Comparison of ENCODE assay signal across 22 cellular contexts in genomic region chr13:35995136-35995535, GRCh38.
DNase-seq lines count a peak whose midpoint lies in the region; ATAC-seq and TF ChIP-seq lines count a peak whose summit lies in the region.
"Had no signal": no experiment of that assay in that cellular context is flagged by ENCODE, and none has a peak within 500 bp of the region (broad histone marks: within the 10 kb centered on the region; RNA-seq: fewer than 3 reads in every experiment).

No MANE protein-coding gene starts in this region.

- intact Hi-C loops in heart left ventricle (cut with DNase I): no loop called here
- intact Hi-C loops in right cardiac atrium (cut with DNase I): no loop called here
- intact Hi-C loops in uterus (cut with DNase I; ENCODE audit: low total_unique reads): no loop called here

- ATAC-seq in heart left ventricle (no peak), right cardiac atrium (no peak)
- ATAC-seq: A549, natural killer cell, T-cell had no signal

- no peak overlapping the region for H3K9ac ChIP-seq in adipocyte (ENCODE audit: low read length)

- H3K4me3 ChIP-seq in heart left ventricle: no peak overlapping the region
- H3K4me3 ChIP-seq in right cardiac atrium (ENCODE audit: low read length): no peak overlapping the region
- H3K4me3 ChIP-seq in adipocyte (ENCODE audit: low read length): peak overlapping the region; percentile 28
- H3K4me3 ChIP-seq in fibroblast of pulmonary artery (replicated peaks; ENCODE audit: low read depth, low read length): no peak overlapping the region
- H3K4me3 ChIP-seq in uterus: no peak overlapping the region
- H3K4me3 ChIP-seq: A549, suprapubic skin had no signal

- no peaks in the 10 kb centered on the region for H3K36me3 ChIP-seq in heart left ventricle
- no peaks in the 10 kb centered on the region for H3K36me3 ChIP-seq in adipocyte (ENCODE audit: control insufficient read depth, insufficient read depth, low read length, severe bottlenecking)
- H3K36me3 ChIP-seq in uterus: no peaks in the 10 kb centered on the region
- H3K36me3 ChIP-seq: suprapubic skin had no signal

- TF ChIP-seq CTCF in heart left ventricle (IDR thresholded peaks at IDR 0.05) (no peak), fibroblast of pulmonary artery (IDR thresholded peaks at IDR 0.05; ENCODE audit: low read length, missing control alignments) (no peak), uterus (IDR thresholded peaks at IDR 0.05) (no peak)

- H3K27ac ChIP-seq in heart left ventricle (peak overlapping the region in 7 of 12 donors; percentile 16 to 83 (median 68)), right cardiac atrium (ENCODE audit: low read length) (no peak overlapping the region), uterus (peak overlapping the region; percentile 18 to 40)
- H3K27ac ChIP-seq: A549, suprapubic skin had no signal

- WGBS in heart left ventricle, 4 donors: 63 to 87% (median 76%) methylated on average over 2 of the region's 2 CpGs
- WGBS in right cardiac atrium: 59% methylated on average over 2 of the region's 2 CpGs

- no peaks in the 10 kb centered on the region for H3K27me3 ChIP-seq in heart left ventricle
- H3K27me3 ChIP-seq in right cardiac atrium (ENCODE audit: control insufficient read depth, insufficient read depth): no peaks in the 10 kb centered on the region
- H3K27me3 ChIP-seq in adipocyte (replicated peaks; ENCODE audit: control insufficient read depth, insufficient read depth, low read length): no peaks in the 10 kb centered on the region
- no peaks in the 10 kb centered on the region for H3K27me3 ChIP-seq in uterus
- H3K27me3 ChIP-seq: suprapubic skin had no signal

- H3K9me3 ChIP-seq in heart left ventricle (no peaks in the 10 kb centered on the region), right cardiac atrium (ENCODE audit: control insufficient read depth, low read length) (no peaks in the 10 kb centered on the region), adipocyte (ENCODE audit: control insufficient read depth, low read length) (no peaks in the 10 kb centered on the region), uterus (no peaks in the 10 kb centered on the region)
- H3K9me3 ChIP-seq: A549, suprapubic skin had no signal

- no peak for TF ChIP-seq POLR2A in heart left ventricle (IDR thresholded peaks at IDR 0.05)
- TF ChIP-seq POLR2A in uterus (IDR thresholded peaks at IDR 0.05): no peak

- no peak for DNase-seq in heart left ventricle
- no peak for DNase-seq in right cardiac atrium
- DNase-seq in adipocyte (ENCODE audit: low read depth): peak; percentile 76
- DNase-seq in fibroblast of pulmonary artery (ENCODE audit: low read depth): peak; percentile 40
- DNase-seq in uterus: no peak
- no peak for DNase-seq in midbrain (lab: John Stamatoyannopoulos, UW)
- no peak for DNase-seq in AML-193 (lab: John Stamatoyannopoulos, UW)
- DNase-seq in NCI-H1105 treated with DMSO at 0.1 percent for 48 hours (lab: John Stamatoyannopoulos, UW): no peak
- DNase-seq: activated CD4-positive, alpha-beta T cell treated with anti-CD3 and anti-CD28 coated beads, Interleukin-2, amount 50 U/mL, for 48 hours; activated naive CD4-positive, alpha-beta T cell treated with Interleukin-2 at 50 U/mL for 16 hours; activated T-cell treated with anti-CD3 and anti-CD28 coated beads for 4 hours; CD4-positive, CD25-positive, alpha-beta regulatory T cell; DMS53; glutamatergic neuron; natural killer cell; NCI-H1694; NCI-H345; NK-92 treated with Interleukin-12 subunit alpha and Interleukin-12 subunit beta, amount 100 ng/mL, for 24 hours; stimulated activated CD4-positive, alpha-beta T cell treated with anti-CD3 and anti-CD28 coated beads, Interleukin-12 subunit alpha, Interleukin-12 subunit beta, amount 100 ng/mL, for 4 hours; T-cell had no signal

- peaks cover 0 to 26% (median 8%) of the 10 kb centered on the region in 12 donors for H3K4me1 ChIP-seq in heart left ventricle
- peaks cover 2% of the 10 kb centered on the region for H3K4me1 ChIP-seq in right cardiac atrium (ENCODE audit: control insufficient read depth, insufficient read depth, low read length)
- peaks cover 42% of the 10 kb centered on the region for H3K4me1 ChIP-seq in adipocyte (ENCODE audit: control insufficient read depth, insufficient read depth, low read length)
- peaks cover 0 to 4% of the 10 kb centered on the region in 2 donors for H3K4me1 ChIP-seq in uterus
- H3K4me1 ChIP-seq: A549 had no signal

Comparison
In these comparisons a context has a peak if more than half of its experiments do, and no peak if none do; other contexts are left out.
1. DNase-seq: peak in adipocyte (single experiment) and fibroblast of pulmonary artery (single experiment); none in heart left ventricle (0 of 5), right cardiac atrium (0 of 3), uterus (0 of 2), midbrain (single experiment), AML-193 (0 of 2) and NCI-H1105 treated with DMSO at 0.1 percent for 48 hours (single experiment).